ENCODE assay signal across 1 cellular context in genomic region chr20:5766085-5766764, GRCh38.
A peak's percentile ranks its signal among the peaks of the same experiment; 100 is the strongest.
TF ChIP-seq lines count a peak whose summit lies in the region.

No MANE protein-coding gene starts in this region.

TF ChIP-seq in liver, 16 proteins besides CTCF, POLR2A, EP300 and RAD21:
- TF ChIP-seq JUND (IDR thresholded peaks at IDR 0.05): peak in 1 of 2 donors; percentile 30
- peak; percentile 75 for TF ChIP-seq YY1 (IDR thresholded peaks at IDR 0.05)
- peak; percentile 27 for TF ChIP-seq REST (IDR thresholded peaks at IDR 0.05)
- TF ChIP-seq FOXA1 (IDR thresholded peaks at IDR 0.05): no peak
- no peak for TF ChIP-seq TAF1 (conservative IDR thresholded peaks at IDR 0.05)
- no peak for TF ChIP-seq HNF4G (IDR thresholded peaks at IDR 0.05)
- TF ChIP-seq, protein P1, sequence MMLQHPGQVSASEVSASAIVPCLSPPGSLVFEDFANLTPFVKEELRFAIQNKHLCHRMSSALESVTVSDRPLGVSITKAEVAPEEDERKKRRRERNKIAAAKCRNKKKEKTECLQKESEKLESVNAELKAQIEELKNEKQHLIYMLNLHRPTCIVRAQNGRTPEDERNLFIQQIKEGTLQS (IDR thresholded peaks at IDR 0.05): no peak
- peak; percentile 4 to 71 for TF ChIP-seq RXRA (IDR thresholded peaks at IDR 0.05)
- TF ChIP-seq HNF4A (conservative IDR thresholded peaks at IDR 0.05): peak; percentile 29 to 41
- TF ChIP-seq FOXA2 (IDR thresholded peaks at IDR 0.05): peak; percentile 56
